In the genomic region with DNA sequence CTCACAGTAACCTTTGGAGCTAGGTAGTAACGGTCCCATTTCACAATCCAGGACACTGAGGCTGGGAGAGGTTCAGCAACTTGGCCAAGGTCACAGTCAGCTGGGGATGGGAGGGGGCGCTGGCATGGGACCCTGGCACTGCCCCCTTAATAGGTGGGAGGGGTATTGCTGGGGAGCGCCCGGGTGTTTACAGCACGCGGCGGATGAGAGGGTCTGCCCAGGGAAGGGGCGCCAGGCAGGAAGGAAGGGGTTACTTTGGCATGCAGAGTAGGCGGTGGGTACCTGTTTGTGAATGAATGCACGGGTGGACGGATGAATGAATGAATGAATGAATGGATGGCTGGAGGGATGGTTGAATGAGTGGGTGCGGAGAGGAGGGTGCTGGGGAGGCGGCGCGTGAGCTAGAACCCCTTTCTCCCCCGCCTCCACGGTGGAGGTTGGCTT, we compare ENCODE assay signal across 1 cellular context.
TF ChIP-seq lines count a peak whose summit lies in the region.

No MANE protein-coding gene starts in this region.

TF ChIP-seq in HepG2, 621 proteins besides CTCF, POLR2A, EP300 and RAD21:
- TF ChIP-seq ZNF605 (CRISPR knock-in tag; IDR thresholded peaks at IDR 0.05), result no peak
- no peak for TF ChIP-seq JDP2 (CRISPR knock-in tag; IDR thresholded peaks at IDR 0.05; ENCODE audit: borderline replicate concordance)
- 0 out of 2 replicates have a peak, but pooled peaks have one; percentile 24 for TF ChIP-seq ZMYM3 (CRISPR knock-in tag; IDR thresholded peaks at IDR 0.05)
- TF ChIP-seq, protein P1, sequence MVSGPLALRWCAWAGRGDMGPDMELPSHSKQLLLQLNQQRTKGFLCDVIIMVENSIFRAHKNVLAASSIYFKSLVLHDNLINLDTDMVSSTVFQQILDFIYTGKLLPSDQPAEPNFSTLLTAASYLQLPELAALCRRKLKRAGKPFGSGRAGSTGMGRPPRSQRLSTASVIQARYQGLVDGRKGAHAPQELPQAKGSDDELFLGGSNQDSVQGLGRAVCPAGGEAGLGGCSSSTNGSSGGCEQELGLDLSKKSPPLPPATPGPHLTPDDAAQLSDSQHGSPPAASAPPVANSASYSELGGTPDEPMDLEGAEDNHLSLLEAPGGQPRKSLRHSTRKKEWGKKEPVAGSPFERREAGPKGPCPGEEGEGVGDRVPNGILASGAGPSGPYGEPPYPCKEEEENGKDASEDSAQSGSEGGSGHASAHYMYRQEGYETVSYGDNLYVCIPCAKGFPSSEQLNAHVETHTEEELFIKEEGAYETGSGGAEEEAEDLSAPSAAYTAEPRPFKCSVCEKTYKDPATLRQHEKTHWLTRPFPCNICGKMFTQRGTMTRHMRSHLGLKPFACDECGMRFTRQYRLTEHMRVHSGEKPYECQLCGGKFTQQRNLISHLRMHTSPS (CRISPR knock-in tag; IDR thresholded peaks at IDR 0.05; ENCODE audit: low read depth), result 0 out of 2 replicates have a peak, but pooled peaks have one; percentile 8
- TF ChIP-seq POLR2G (IDR thresholded peaks at IDR 0.05; ENCODE audit: low read depth, low read length), result no peak
- TF ChIP-seq ZNF629 (CRISPR knock-in tag; conservative IDR thresholded peaks at IDR 0.05), result peak; percentile 90
TF ChIP-seq in HepG2: peak in this region for 3.
